In the genomic region with DNA sequence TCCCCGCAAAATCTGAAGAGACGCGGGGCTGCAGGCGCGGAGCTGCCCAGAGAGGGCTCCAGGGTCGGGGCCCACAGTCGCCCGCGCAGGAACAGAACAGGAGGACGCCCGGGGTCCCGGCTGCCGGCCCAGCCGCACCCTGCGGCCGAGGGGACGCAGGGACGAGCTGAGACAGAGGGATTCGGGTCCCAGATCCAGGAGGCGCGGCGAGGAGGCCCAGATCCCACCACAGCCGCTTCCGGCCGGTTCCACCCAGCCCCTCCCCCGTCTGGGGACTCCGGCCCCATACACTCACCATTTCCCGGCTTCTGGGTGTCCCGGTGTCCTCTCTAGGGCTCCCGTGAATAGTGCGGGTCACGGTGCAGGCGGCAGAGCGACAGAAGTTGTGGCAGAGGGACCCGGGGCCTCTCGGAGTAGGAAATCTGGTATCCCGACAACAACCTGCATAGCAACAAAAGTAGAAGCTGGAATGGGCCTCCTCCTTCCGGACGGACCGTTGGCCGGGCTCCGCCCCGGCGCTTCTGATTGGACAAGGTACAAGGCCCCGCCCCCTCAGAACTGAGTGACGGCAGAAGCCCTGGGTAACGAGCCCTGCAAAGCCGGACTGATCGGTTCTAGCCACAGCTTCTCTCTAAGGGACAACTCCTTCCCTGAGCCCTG, we compare ENCODE assay signal across 8 cellular contexts. TPM values are rescaled to one million over a fixed set of nuclear protein-coding genes. Genes with fewer than 3 reads are reported as not detected.
DNase-seq lines count a peak whose midpoint lies in the region; ATAC-seq and TF ChIP-seq lines count a peak whose summit lies in the region.

ZNF20 (minus strand) TSS at position 466 of the 660 bp plus-strand sequence; CDS start at position 298, 168 bp downstream.

- peak within 1 kb of the TSS; percentile 68 for H2AFZ ChIP-seq in OCI-LY7 (ENCODE audit: low read length)

- H3K27ac ChIP-seq in OCI-LY7 (ENCODE audit: low read depth, low read length, poor library complexity, severe bottlenecking) (peak within 1 kb of the TSS; percentile 39), esophagus (ENCODE audit: low read depth in 2 of 2, low read length in 1 of 2) (peak within 1 kb of the TSS; percentile 80 to 89)

- peaks cover 16% of the 10 kb centered on the region for H3K36me3 ChIP-seq in OCI-LY7 (ENCODE audit: insufficient read depth, low read length)
- no peaks in the 10 kb centered on the region for H3K36me3 ChIP-seq in esophagus (ENCODE audit: control insufficient read depth in 2 of 2, insufficient read depth in 2 of 2, low read length in 1 of 2)
- H3K36me3 ChIP-seq in mucosa of stomach (ENCODE audit: control insufficient read depth, insufficient read depth, low read length): no peaks in the 10 kb centered on the region

- ATAC-seq in GM21423 (IDR thresholded peaks at IDR 0.05; ENCODE audit: unreplicated experiment): peak; percentile 84

- no TSS peak for BruUV-seq in OCI-LY7 (replicated peaks; lab: Mats Ljungman, UMichigan)

- H3K4me2 ChIP-seq in OCI-LY7 (ENCODE audit: low read length): peak within 1 kb of the TSS; percentile 96

- no peaks in the 10 kb centered on the region for H3K9me2 ChIP-seq in OCI-LY7 (ENCODE audit: insufficient read depth, low read length)

- peak within 1 kb of the TSS; percentile 89 for H3K4me3 ChIP-seq in OCI-LY7 (ENCODE audit: low read depth, low read length, poor library complexity, severe bottlenecking)
- H3K4me3 ChIP-seq in esophagus (ENCODE audit: low read depth in 1 of 2, low read length in 2 of 2): peak within 1 kb of the TSS; percentile 83 to 99
- H3K4me3 ChIP-seq in mucosa of stomach (ENCODE audit: low read length): peak within 1 kb of the TSS; percentile 92

- in situ Hi-C loops in Caki2 (cut with HindIII; ENCODE audit: low pct_unique_long_range_greater_than_20kb, low sequenced_read_pairs): loop anchor here (10.0 kb wide), 1 partner anchor 45 kb away; no protein-coding TSS in a partner anchor

- H3K27me3 ChIP-seq in esophagus (ENCODE audit: control insufficient read depth in 1 of 2, insufficient read depth in 2 of 2, low read length in 2 of 2): no peaks in the 10 kb centered on the region
- no peaks in the 10 kb centered on the region for H3K27me3 ChIP-seq in mucosa of stomach (ENCODE audit: control insufficient read depth, insufficient read depth, low read length)

- peaks cover 11% of the 10 kb centered on the region; the same call in 1 of the 2 replicates for H3K79me2 ChIP-seq in OCI-LY7 (ENCODE audit: insufficient read depth, low read depth, low read length)

- H3K9me3 ChIP-seq in OCI-LY7 (ENCODE audit: low read length) (no peaks in the 10 kb centered on the region), esophagus (ENCODE audit: control insufficient read depth in 2 of 2, insufficient read depth in 1 of 2, low read depth in 1 of 2, low read length in 1 of 2) (no peaks in the 10 kb centered on the region), mucosa of stomach (ENCODE audit: control insufficient read depth, low read length) (no peaks in the 10 kb centered on the region)

- CTCF ChIA-PET in OCI-LY7 (lab: Charles Lee; ENCODE audit: unreplicated experiment): interaction anchor here (0.7 to 1.7 kb wide), 4 partner anchors 17 to 342 kb away, joined by 3 to 8 read pairs (median 6); partner anchors contain the start of gene ZNF491

- H3K9ac ChIP-seq in mucosa of stomach (ENCODE audit: low read length): peak within 1 kb of the TSS; percentile 89

- WGBS in esophagus, 2 donors: 0 to 1% methylated on average over 48 to 49 of the region's 49 CpGs

- POLR2A ChIA-PET in OCI-LY7 (lab: Charles Lee): interaction anchor here (0.8 to 1.8 kb wide), 3 partner anchors 176 to 300 kb away, joined by 3 to 9 read pairs (median 4); no protein-coding TSS in a partner anchor

- DNase-seq in Caki2 (ENCODE audit: low read depth) (peak; percentile 96), HuH-7.5 (ENCODE audit: low spot score) (peak; percentile 93), OCI-LY7 (ENCODE audit: low spot score) (peak; percentile 96)
- DNase-seq in activated T-cell treated with anti-CD3 and anti-CD28 coated beads, Interleukin-2, amount 50 U/mL, for 1 hour: peak; percentile 88
- DNase-seq in stimulated activated CD8-positive, alpha-beta memory T cell treated with anti-CD3 and anti-CD28 coated beads, Interleukin-4, amount 100 ng/mL, for 4 hours (ENCODE audit: low read depth in 2 of 2, low spot score in 1 of 2): peak; percentile 74 to 78

- H3K4me1 ChIP-seq in OCI-LY7 (ENCODE audit: insufficient read depth, low read length, poor library complexity, severe bottlenecking): peaks cover 26% of the 10 kb centered on the region
- H3K4me1 ChIP-seq in esophagus (ENCODE audit: control insufficient read depth in 2 of 2, insufficient read depth in 2 of 2, low read length in 1 of 2): peaks cover 2 to 4% of the 10 kb centered on the region in 2 donors
- peaks cover 16% of the 10 kb centered on the region for H3K4me1 ChIP-seq in mucosa of stomach (ENCODE audit: control insufficient read depth, insufficient read depth, low read length)

- no peaks in the 10 kb centered on the region for H4K20me1 ChIP-seq in OCI-LY7 (ENCODE audit: insufficient read depth, low read length)

- intact Hi-C loops in OCI-LY7 (cut with micrococcal nuclease; ENCODE audit: unreplicated experiment): loop anchor here (1.0 to 2.0 kb wide), 4 partner anchors 151 to 343 kb away; partner anchors contain the start of gene ZNF700

- no peak for TF ChIP-seq CTCF in OCI-LY7 (conservative IDR thresholded peaks at IDR 0.05; ENCODE audit: low read length)

RNA-seq across cellular contexts. Expression of gene ZNF20, which starts in this region (rescaled TPM):
- 3.4 and 20.8 TPM in 2 replicates for total RNA-seq in Caki2 (2014; rRNA removed; shearing (Covaris generic); ENCODE audit: low replicate concordance)
- 6.1 and 8.9 TPM in 2 replicates for total RNA-seq in OCI-LY7 (2014; rRNA removed; shearing (Covaris generic))
- total RNA-seq in OCI-LY7 (2022): 7.1 and 10.0 TPM in 2 replicates
- 1 to 10 TPM; 1.8 to 3.6 TPM for polyA plus RNA-seq in esophagus

Comparison
In these comparisons a context has a peak if more than half of its experiments do, and no peak if none do; other contexts are left out.
1. Peak in every context shown above with its lines: DNase-seq, ATAC-seq, H3K4me3 ChIP-seq and H3K27ac ChIP-seq.